Comparison of ENCODE assay signal across 22 cellular contexts in the genomic region with DNA sequence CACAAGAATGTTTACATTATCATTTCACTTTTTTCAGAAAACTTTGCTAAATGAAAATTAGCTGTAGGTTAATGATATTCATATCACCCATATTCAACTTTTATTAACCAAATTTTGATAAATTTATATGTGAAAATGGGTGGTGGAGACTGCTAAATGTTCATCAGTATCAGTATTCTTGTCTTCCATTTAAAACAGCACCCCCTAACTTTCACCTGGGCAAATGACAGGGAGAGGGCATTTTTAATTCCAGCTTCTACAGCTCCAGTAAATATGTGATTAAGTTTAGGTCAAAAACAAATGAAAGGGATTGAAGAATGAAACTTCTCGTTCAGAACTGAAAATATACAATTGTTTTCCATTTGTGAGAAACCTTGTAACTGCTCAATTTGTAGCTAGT.
DNase-seq lines count a peak whose midpoint lies in the region; ATAC-seq and TF ChIP-seq lines count a peak whose summit lies in the region.
"Had no signal": no experiment of that assay in that cellular context is flagged by ENCODE, and none has a peak within 500 bp of the region (broad histone marks: within the 10 kb centered on the region; RNA-seq: fewer than 3 reads in every experiment).

No MANE protein-coding gene starts in this region.

- no peak overlapping the region for H3K27ac Mint-ChIP-seq in GM23338
- H3K27ac Mint-ChIP-seq: activated CD4-positive, alpha-beta memory T cell treated with anti-CD3 and anti-CD28 coated beads, Interleukin-2, amount 10 ng/mL, durations not matched to agents 7 days and 5 days; activated naive CD8-positive, alpha-beta T cell had no signal

- intact Hi-C loops in A673 (cut with micrococcal nuclease; ENCODE audit: unreplicated experiment): no loop called here
- intact Hi-C loops in cardiac septum (cut with DNase I): no loop called here

- H3K27ac ChIP-seq in A673 (ENCODE audit: low read depth, low read length, poor library complexity, severe bottlenecking): no peak overlapping the region
- H3K27ac ChIP-seq in GM23338 (ENCODE audit: low read depth): no peak overlapping the region
- H3K27ac ChIP-seq: body of pancreas, heart left ventricle had no signal

- peaks cover 3% of the 10 kb centered on the region; the same call in 2 of the 3 replicates for H3K36me3 Mint-ChIP-seq in GM23338 (ENCODE audit: low read depth)
- H3K36me3 Mint-ChIP-seq: activated naive CD8-positive, alpha-beta T cell had no signal

- no peaks in the 10 kb centered on the region for H3K27me3 ChIP-seq in A673 (replicated peaks; ENCODE audit: insufficient read depth, low read depth, low read length, poor library complexity)
- H3K27me3 ChIP-seq in GM23338 (ENCODE audit: insufficient read depth): no peaks in the 10 kb centered on the region
- H3K27me3 ChIP-seq: body of pancreas, heart left ventricle had no signal

- in situ Hi-C loops in ACHN (cut with HindIII; ENCODE audit: low pct_ligation_motif_present, low pct_unique_long_range_greater_than_20kb, low sequenced_read_pairs): no loop called here

- H3K79me2 ChIP-seq in GM23338 (replicated peaks; ENCODE audit: insufficient read depth): no peaks in the 10 kb centered on the region

- H3K36me3 ChIP-seq in A673 (ENCODE audit: insufficient read depth, low read length, poor library complexity, severe bottlenecking) (no peaks in the 10 kb centered on the region), GM23338 (ENCODE audit: insufficient read depth) (no peaks in the 10 kb centered on the region)
- H3K36me3 ChIP-seq: heart left ventricle had no signal

- H3K4me3 Mint-ChIP-seq in GM23338: no peak overlapping the region
- H3K4me3 Mint-ChIP-seq: activated CD4-positive, alpha-beta memory T cell treated with anti-CD3 and anti-CD28 coated beads, Interleukin-2, amount 10 ng/mL, durations not matched to agents 7 days and 5 days; activated naive CD8-positive, alpha-beta T cell had no signal

- no peak overlapping the region for H2AFZ ChIP-seq in GM23338

- peak; percentile 46 for TF ChIP-seq CTCF in A673 (conservative IDR thresholded peaks at IDR 0.05; ENCODE audit: low read depth, low read length)
- TF ChIP-seq CTCF in GM23338 (conservative IDR thresholded peaks at IDR 0.05; ENCODE audit: low read depth in 2 of 2): peak; percentile 55 to 85
- peak; percentile 31 for TF ChIP-seq CTCF in epithelial cell of proximal tubule (conservative IDR thresholded peaks at IDR 0.05; ENCODE audit: low read depth, low read length)

- H3K4me3 ChIP-seq in A673 (ENCODE audit: low read depth, low read length, poor library complexity, severe bottlenecking) (no peak overlapping the region), GM23338 (no peak overlapping the region), epithelial cell of proximal tubule (ENCODE audit: low read depth, low read length) (no peak overlapping the region)
- H3K4me3 ChIP-seq: body of pancreas, heart left ventricle had no signal

- POLR2A ChIA-PET in A673 (lab: Charles Lee; ENCODE audit: low non-redundant PET): no interaction called here

- H3K4me1 ChIP-seq in A673 (ENCODE audit: insufficient read depth, low read length, poor library complexity, severe bottlenecking) (no peaks in the 10 kb centered on the region), GM23338 (ENCODE audit: insufficient read depth) (no peaks in the 10 kb centered on the region)
- H3K4me1 ChIP-seq: body of pancreas, Caco-2, heart left ventricle had no signal

- peaks cover 3% of the 10 kb centered on the region; the same call in 2 of the 3 replicates for H3K9me3 Mint-ChIP-seq in GM23338
- H3K9me3 Mint-ChIP-seq: activated CD4-positive, alpha-beta memory T cell treated with anti-CD3 and anti-CD28 coated beads, Interleukin-2, amount 10 ng/mL, durations not matched to agents 7 days and 5 days had no signal

- H3K27me3 Mint-ChIP-seq in GM23338 (ENCODE audit: insufficient read depth, low read depth, poor library complexity): no peaks in the 10 kb centered on the region
- H3K27me3 Mint-ChIP-seq: activated CD4-positive, alpha-beta memory T cell treated with anti-CD3 and anti-CD28 coated beads, Interleukin-2, amount 10 ng/mL, durations not matched to agents 7 days and 5 days; activated naive CD8-positive, alpha-beta T cell had no signal

- no peaks in the 10 kb centered on the region for H3K9me2 ChIP-seq in GM23338 (ENCODE audit: insufficient read depth)

- DNase-seq in A673 (ENCODE audit: low spot score) (no peak), GM23338 (ENCODE audit: low spot score) (peak; percentile 56), OCI-M1 (lab: John Stamatoyannopoulos, UW) (peak; percentile 31), epithelial cell of proximal tubule (ENCODE audit: low read depth) (no peak), SHP77 (lab: John Stamatoyannopoulos, UW) (no peak), ACHN (no peak), cardiac septum (ENCODE audit: low spot score) (no peak)
- DNase-seq: activated CD4-positive, alpha-beta memory T cell treated with anti-CD3 and anti-CD28 coated beads, Interleukin-2, amount 10 ng/mL, durations not matched to agents 7 days and 5 days; activated T-cell treated with anti-CD3 and anti-CD28 coated beads, Interleukin-2, amount 50 U/mL, for 48 hours; body of pancreas; Caco-2; dermis blood vessel endothelial cell; heart left ventricle; islet precursor cell; NCI-H2029 treated with DMSO at 0.1 percent for 48 hours; NCI-H524 treated with DMSO at 0.1 percent for 48 hours; nucleus accumbens; stimulated activated CD4-positive, alpha-beta T cell treated with anti-CD3 and anti-CD28 coated beads, Interleukin-2, amount 100 ng/mL, for 24 hours had no signal

- H3K4me1 Mint-ChIP-seq in GM23338: peaks cover 6% of the 10 kb centered on the region
- H3K4me1 Mint-ChIP-seq: activated CD4-positive, alpha-beta memory T cell treated with anti-CD3 and anti-CD28 coated beads, Interleukin-2, amount 10 ng/mL, durations not matched to agents 7 days and 5 days had no signal

- no TSS peak for BruUV-seq in A673 (replicated peaks; lab: Mats Ljungman, UMichigan)

- no peaks in the 10 kb centered on the region for H3K9me3 ChIP-seq in A673 (ENCODE audit: low read depth, low read length, poor library complexity, severe bottlenecking)
- H3K9me3 ChIP-seq: body of pancreas, Caco-2 had no signal

- CTCF ChIA-PET in A673 (lab: Charles Lee): interaction anchor here (0.6 kb wide), 1 partner anchor 205 kb away, joined by 4 read pairs; no protein-coding TSS in a partner anchor

- 0 out of 3 replicates have a peak, but pooled peaks have one; percentile 25 for ATAC-seq in GM23338
- ATAC-seq in GM21529 (IDR thresholded peaks at IDR 0.05; ENCODE audit: unreplicated experiment): no peak
- ATAC-seq: body of pancreas, heart left ventricle, Panc1, sciatic nerve had no signal

- no peaks in the 10 kb centered on the region for H4K20me1 ChIP-seq in GM23338 (replicated peaks; ENCODE audit: insufficient read depth)

- H3F3A ChIP-seq in GM23338 (replicated peaks; ENCODE audit: low read depth): no peaks in the 10 kb centered on the region

- no peak overlapping the region for H3K4me2 ChIP-seq in GM23338

TF ChIP-seq in GM23338, 12 proteins besides CTCF, POLR2A, EP300 and RAD21:
- TF ChIP-seq POLR2AphosphoS5 (IDR thresholded peaks at IDR 0.05; ENCODE audit: low read depth) (no peak), EZH2 (IDR thresholded peaks at IDR 0.05; ENCODE audit: low read depth, unreplicated experiment) (no peak), ZNF331 (CRISPR knock-in tag; IDR thresholded peaks at IDR 0.05; ENCODE audit: low read depth) (no peak), ZNF114 (CRISPR knock-in tag; IDR thresholded peaks at IDR 0.05) (no peak), CREB1 (CRISPR knock-in tag; IDR thresholded peaks at IDR 0.05; ENCODE audit: low read depth) (no peak), EZH2phosphoT487 (IDR thresholded peaks at IDR 0.05; ENCODE audit: unreplicated experiment) (no peak)

Comparison
In these comparisons a context has a peak if more than half of its experiments do, and no peak if none do; other contexts are left out.
1. DNase-seq: peak in GM23338 (single experiment) and OCI-M1 (single experiment); none in A673 (single experiment), epithelial cell of proximal tubule (single experiment), SHP77 (0 of 2), ACHN (single experiment) and cardiac septum (single experiment).
2. Peak in every context shown above with its lines, with median percentiles within 50 percentile points of each other: CTCF ChIP-seq.